Comparison of ENCODE assay signal across 1 cellular context in the genomic region with DNA sequence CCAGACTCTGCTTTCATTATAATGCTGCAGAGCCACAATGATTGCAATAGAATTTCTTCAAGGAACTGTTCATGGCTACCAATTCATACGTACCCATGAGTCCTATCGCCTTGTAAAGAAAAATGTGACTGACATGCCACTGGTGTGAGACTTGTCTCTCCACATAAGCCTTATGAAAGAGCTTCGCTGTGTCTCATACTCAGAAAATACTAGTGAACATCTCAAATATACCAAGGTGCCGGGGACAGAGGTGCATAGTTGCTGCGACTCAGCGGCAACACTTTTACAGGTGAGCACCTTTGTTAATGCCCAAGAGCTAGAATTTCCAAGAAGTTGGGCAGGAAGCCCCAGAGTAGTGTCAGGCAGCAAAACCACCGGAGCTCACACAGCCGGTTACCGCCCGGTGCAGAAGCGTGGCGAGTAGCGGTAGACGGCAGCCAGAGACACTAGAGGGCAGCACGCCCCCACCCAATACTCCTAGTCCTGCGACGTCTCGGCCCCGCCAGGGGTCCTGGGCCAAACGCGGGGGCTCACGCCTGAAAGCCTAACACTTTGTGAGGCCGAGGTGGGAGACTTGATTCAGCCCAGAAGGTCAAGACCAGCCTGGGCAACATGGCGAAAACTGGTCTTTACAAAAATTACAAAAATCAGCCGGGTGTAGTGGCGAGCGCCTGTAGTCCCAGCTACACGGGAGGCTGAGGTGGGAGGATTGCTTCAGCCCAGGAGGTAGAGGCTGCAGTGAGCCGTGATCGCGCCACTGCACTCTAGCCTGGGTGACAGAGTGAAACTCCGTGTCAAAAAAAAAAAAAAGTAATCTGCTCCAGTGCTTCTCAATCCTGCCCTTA.
TF ChIP-seq lines count a peak whose summit lies in the region.

No MANE protein-coding gene starts in this region.

TF ChIP-seq in SK-N-SH, 30 proteins besides CTCF, POLR2A, EP300 and RAD21:
- TF ChIP-seq SMC3 (IDR thresholded peaks at IDR 0.05; ENCODE audit: low read depth, low read length), result peak; percentile 42; the same call in 1 of the 2 replicates
